In the genomic region with DNA sequence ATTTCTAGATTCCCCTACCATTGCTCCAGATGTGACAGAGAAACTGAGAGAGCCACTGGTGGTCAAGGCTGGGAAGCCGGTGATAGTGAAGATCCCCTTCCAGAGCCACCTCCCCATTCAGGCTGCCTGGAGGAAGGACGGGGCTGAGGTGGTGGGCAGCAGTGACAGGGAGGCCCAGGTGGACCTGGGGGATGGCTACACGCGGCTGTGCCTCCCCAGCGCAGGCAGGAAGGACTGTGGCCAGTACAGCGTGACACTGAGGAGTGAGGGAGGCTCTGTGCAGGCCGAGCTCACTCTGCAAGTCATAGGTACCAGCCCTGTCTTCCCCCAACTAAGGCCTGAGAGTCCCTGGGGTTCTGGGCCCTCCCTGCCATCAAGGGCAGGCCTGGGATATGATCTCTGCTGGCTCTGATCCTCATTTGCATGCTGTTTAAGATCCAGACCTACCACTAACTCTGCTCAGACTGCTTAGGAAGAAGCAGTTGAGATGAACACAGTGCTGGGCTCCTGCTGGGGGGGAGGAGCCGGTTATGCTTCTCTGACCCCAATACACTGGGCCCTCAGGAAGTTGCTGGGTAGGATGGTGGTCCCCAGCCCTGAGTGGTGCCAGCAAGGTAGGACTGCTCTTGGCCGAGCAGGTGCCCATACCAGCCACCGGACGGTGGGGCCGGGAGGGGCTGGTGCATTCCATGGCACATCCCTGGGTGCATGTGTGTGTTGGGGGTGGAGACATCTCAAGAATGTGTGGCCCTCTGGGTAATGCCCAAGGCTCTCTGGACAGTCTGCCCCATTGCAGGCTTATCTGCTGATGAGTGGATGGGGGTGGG, we compare ENCODE assay signal across 2 cellular contexts.
TF ChIP-seq lines count a peak whose summit lies in the region.

No MANE protein-coding gene starts in this region.

TF ChIP-seq in GM23338, 12 proteins besides CTCF, POLR2A, EP300 and RAD21 (continues in another document):
- TF ChIP-seq, protein P1, sequence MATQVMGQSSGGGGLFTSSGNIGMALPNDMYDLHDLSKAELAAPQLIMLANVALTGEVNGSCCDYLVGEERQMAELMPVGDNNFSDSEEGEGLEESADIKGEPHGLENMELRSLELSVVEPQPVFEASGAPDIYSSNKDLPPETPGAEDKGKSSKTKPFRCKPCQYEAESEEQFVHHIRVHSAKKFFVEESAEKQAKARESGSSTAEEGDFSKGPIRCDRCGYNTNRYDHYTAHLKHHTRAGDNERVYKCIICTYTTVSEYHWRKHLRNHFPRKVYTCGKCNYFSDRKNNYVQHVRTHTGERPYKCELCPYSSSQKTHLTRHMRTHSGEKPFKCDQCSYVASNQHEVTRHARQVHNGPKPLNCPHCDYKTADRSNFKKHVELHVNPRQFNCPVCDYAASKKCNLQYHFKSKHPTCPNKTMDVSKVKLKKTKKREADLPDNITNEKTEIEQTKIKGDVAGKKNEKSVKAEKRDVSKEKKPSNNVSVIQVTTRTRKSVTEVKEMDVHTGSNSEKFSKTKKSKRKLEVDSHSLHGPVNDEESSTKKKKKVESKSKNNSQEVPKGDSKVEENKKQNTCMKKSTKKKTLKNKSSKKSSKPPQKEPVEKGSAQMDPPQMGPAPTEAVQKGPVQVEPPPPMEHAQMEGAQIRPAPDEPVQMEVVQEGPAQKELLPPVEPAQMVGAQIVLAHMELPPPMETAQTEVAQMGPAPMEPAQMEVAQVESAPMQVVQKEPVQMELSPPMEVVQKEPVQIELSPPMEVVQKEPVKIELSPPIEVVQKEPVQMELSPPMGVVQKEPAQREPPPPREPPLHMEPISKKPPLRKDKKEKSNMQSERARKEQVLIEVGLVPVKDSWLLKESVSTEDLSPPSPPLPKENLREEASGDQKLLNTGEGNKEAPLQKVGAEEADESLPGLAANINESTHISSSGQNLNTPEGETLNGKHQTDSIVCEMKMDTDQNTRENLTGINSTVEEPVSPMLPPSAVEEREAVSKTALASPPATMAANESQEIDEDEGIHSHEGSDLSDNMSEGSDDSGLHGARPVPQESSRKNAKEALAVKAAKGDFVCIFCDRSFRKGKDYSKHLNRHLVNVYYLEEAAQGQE (IDR thresholded peaks at IDR 0.05; ENCODE audit: unreplicated experiment): no peak
- TF ChIP-seq STAT1 (IDR thresholded peaks at IDR 0.05; ENCODE audit: unreplicated experiment) (no peak), EZH2phosphoT487 (IDR thresholded peaks at IDR 0.05; ENCODE audit: unreplicated experiment) (no peak), CREB1 (CRISPR knock-in tag; IDR thresholded peaks at IDR 0.05; ENCODE audit: low read depth) (no peak), NANOG (IDR thresholded peaks at IDR 0.05; ENCODE audit: borderline replicate concordance) (no peak), ZNF114 (CRISPR knock-in tag; IDR thresholded peaks at IDR 0.05) (no peak), ZNF331 (CRISPR knock-in tag; IDR thresholded peaks at IDR 0.05; ENCODE audit: low read depth) (no peak), JUNB (IDR thresholded peaks at IDR 0.05; ENCODE audit: unreplicated experiment) (no peak), POLR2AphosphoS5 (IDR thresholded peaks at IDR 0.05; ENCODE audit: low read depth) (no peak), EZH2 (IDR thresholded peaks at IDR 0.05; ENCODE audit: low read depth, unreplicated experiment) (no peak)
- TF ChIP-seq, protein P2, sequence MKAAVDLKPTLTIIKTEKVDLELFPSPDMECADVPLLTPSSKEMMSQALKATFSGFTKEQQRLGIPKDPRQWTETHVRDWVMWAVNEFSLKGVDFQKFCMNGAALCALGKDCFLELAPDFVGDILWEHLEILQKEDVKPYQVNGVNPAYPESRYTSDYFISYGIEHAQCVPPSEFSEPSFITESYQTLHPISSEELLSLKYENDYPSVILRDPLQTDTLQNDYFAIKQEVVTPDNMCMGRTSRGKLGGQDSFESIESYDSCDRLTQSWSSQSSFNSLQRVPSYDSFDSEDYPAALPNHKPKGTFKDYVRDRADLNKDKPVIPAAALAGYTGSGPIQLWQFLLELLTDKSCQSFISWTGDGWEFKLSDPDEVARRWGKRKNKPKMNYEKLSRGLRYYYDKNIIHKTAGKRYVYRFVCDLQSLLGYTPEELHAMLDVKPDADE (IDR thresholded peaks at IDR 0.05): no peak

TF ChIP-seq in SK-N-SH, 30 proteins besides CTCF, POLR2A, EP300 and RAD21 (continued from another document):
- TF ChIP-seq, protein P3, sequence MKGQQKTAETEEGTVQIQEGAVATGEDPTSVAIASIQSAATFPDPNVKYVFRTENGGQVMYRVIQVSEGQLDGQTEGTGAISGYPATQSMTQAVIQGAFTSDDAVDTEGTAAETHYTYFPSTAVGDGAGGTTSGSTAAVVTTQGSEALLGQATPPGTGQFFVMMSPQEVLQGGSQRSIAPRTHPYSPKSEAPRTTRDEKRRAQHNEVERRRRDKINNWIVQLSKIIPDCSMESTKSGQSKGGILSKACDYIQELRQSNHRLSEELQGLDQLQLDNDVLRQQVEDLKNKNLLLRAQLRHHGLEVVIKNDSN (IDR thresholded peaks at IDR 0.05; ENCODE audit: borderline replicate concordance, low read depth): no peak
- TF ChIP-seq RXRA (IDR thresholded peaks at IDR 0.05; ENCODE audit: borderline replicate concordance, low read depth) (no peak), MEF2A (IDR thresholded peaks at IDR 0.05; ENCODE audit: borderline replicate concordance, low read depth) (no peak), NRF1 (IDR thresholded peaks at IDR 0.05; ENCODE audit: low read depth, low read length) (no peak), TEAD4 (IDR thresholded peaks at IDR 0.05; ENCODE audit: borderline replicate concordance, insufficient read depth) (no peak), GABPA (IDR thresholded peaks at IDR 0.05; ENCODE audit: low read depth) (no peak), RCOR1 (IDR thresholded peaks at IDR 0.05; ENCODE audit: low read length) (no peak), ELF1 (IDR thresholded peaks at IDR 0.05) (no peak), TAF1 (IDR thresholded peaks at IDR 0.05; ENCODE audit: borderline replicate concordance, low read depth, low read length) (no peak), SIN3A (IDR thresholded peaks at IDR 0.05; ENCODE audit: borderline replicate concordance, low read depth, low read length) (no peak), MXI1 (IDR thresholded peaks at IDR 0.05; ENCODE audit: low read depth, low read length) (no peak)
- TF ChIP-seq, protein P4, sequence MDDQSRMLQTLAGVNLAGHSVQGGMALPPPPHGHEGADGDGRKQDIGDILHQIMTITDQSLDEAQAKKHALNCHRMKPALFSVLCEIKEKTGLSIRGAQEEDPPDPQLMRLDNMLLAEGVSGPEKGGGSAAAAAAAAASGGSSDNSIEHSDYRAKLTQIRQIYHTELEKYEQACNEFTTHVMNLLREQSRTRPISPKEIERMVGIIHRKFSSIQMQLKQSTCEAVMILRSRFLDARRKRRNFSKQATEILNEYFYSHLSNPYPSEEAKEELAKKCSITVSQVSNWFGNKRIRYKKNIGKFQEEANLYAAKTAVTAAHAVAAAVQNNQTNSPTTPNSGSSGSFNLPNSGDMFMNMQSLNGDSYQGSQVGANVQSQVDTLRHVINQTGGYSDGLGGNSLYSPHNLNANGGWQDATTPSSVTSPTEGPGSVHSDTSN (IDR thresholded peaks at IDR 0.05): no peak
- TF ChIP-seq, protein P5, sequence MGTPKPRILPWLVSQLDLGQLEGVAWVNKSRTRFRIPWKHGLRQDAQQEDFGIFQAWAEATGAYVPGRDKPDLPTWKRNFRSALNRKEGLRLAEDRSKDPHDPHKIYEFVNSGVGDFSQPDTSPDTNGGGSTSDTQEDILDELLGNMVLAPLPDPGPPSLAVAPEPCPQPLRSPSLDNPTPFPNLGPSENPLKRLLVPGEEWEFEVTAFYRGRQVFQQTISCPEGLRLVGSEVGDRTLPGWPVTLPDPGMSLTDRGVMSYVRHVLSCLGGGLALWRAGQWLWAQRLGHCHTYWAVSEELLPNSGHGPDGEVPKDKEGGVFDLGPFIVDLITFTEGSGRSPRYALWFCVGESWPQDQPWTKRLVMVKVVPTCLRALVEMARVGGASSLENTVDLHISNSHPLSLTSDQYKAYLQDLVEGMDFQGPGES (IDR thresholded peaks at IDR 0.05; ENCODE audit: low read depth, low read length): no peak
- TF ChIP-seq, protein P6, sequence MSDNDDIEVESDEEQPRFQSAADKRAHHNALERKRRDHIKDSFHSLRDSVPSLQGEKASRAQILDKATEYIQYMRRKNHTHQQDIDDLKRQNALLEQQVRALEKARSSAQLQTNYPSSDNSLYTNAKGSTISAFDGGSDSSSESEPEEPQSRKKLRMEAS (IDR thresholded peaks at IDR 0.05; ENCODE audit: low read depth): no peak
- TF ChIP-seq, protein P1 (IDR thresholded peaks at IDR 0.05; ENCODE audit: low read depth, low read length): no peak
